In genomic region chr22:29265929-29266328, GRCh38 we compare ENCODE assay signal across 1 cellular context.
TF ChIP-seq lines count a peak whose summit lies in the region.

No MANE protein-coding gene starts in this region.

TF ChIP-seq in H1, 55 proteins besides CTCF, POLR2A, EP300 and RAD21:
- no peak for TF ChIP-seq TEAD4 (IDR thresholded peaks at IDR 0.05; ENCODE audit: low read depth, low read length)
- no peak for TF ChIP-seq SUZ12 (IDR thresholded peaks at IDR 0.05; ENCODE audit: low read length)
- TF ChIP-seq TAF7 (optimal IDR thresholded peaks at IDR 0.05; ENCODE audit: borderline replicate concordance, low read depth, low read length) = no peak
- TF ChIP-seq PHF8 (conservative IDR thresholded peaks at IDR 0.05; ENCODE audit: low read depth, low read length) = no peak
- TF ChIP-seq GTF2F1 (IDR thresholded peaks at IDR 0.05; ENCODE audit: borderline replicate concordance, low read depth, low read length) = no peak
